Comparison of ENCODE assay signal across 20 cellular contexts in the genomic region with DNA sequence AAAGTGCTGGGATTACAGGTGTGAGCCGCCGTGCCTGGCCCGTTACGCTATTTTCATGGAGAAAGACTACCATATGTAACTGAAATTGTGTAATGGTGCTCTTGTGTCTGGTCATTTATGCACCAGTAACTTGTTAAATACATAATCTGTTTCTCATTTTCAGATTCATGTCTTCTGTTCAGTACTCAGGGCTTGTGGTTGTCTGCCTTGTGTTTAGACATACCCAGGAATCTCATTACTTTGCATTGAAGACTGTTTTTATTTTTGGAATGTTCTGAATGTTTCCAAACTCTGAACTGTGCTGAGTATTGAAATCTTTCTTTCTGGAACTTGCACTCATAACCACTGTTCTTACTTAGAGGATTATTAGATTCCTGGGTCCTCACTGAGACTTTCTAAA. TPM values are rescaled to one million over a fixed set of nuclear protein-coding genes. Genes with fewer than 3 reads are reported as not detected.
DNase-seq lines count a peak whose midpoint lies in the region; ATAC-seq and TF ChIP-seq lines count a peak whose summit lies in the region.
"Had no signal": no experiment of that assay in that cellular context is flagged by ENCODE, and none has a peak within 500 bp of the region (broad histone marks: within the 10 kb centered on the region; RNA-seq: fewer than 3 reads in every experiment).

No MANE protein-coding gene starts in this region.

- no peaks in the 10 kb centered on the region for H3K27me3 Mint-ChIP-seq in activated T-cell treated with anti-CD3 and anti-CD28 coated beads, Interleukin-2, amount 50 U/mL, for 72 hours (ENCODE audit: low read depth)
- H3K27me3 Mint-ChIP-seq: activated CD4-positive, alpha-beta memory T cell treated with anti-CD3 and anti-CD28 coated beads for 36 hours; activated T-cell treated with anti-CD3 and anti-CD28 coated beads, Interleukin-2, amount 50 U/mL, for 24 hours; central memory CD8-positive, alpha-beta T cell had no signal

- H3K36me3 ChIP-seq in tibial artery, result no peaks in the 10 kb centered on the region
- H3K36me3 ChIP-seq: lower lobe of right lung, ovary had no signal

- no peaks in the 10 kb centered on the region for H3K36me3 Mint-ChIP-seq in activated T-cell treated with anti-CD3 and anti-CD28 coated beads, Interleukin-2, amount 50 U/mL, for 72 hours (ENCODE audit: insufficient read depth in 2 of 2)
- H3K36me3 Mint-ChIP-seq: activated CD4-positive, alpha-beta memory T cell treated with anti-CD3 and anti-CD28 coated beads for 36 hours; activated naive CD4-positive, alpha-beta T cell treated with anti-CD3 and anti-CD28 coated beads, Interleukin-2, amount 50 U/mL, for 72 hours had no signal

- H3K27ac Mint-ChIP-seq in activated T-cell treated with anti-CD3 and anti-CD28 coated beads, Interleukin-2, amount 50 U/mL, for 72 hours, result no peak overlapping the region
- H3K27ac Mint-ChIP-seq: activated CD4-positive, alpha-beta memory T cell treated with anti-CD3 and anti-CD28 coated beads for 36 hours; activated naive CD4-positive, alpha-beta T cell treated with anti-CD3 and anti-CD28 coated beads, Interleukin-2, amount 50 U/mL, for 72 hours; activated T-cell treated with anti-CD3 and anti-CD28 coated beads, Interleukin-2, amount 50 U/mL, for 24 hours; T-helper 1 cell treated with Interleukin-12 subunit alpha and Interleukin-12 subunit beta and Interleukin-4 antibody, amounts not matched to agents 30 μg/mL and 1 μg/mL, for 36 hours had no signal

- H3K4me1 ChIP-seq in tibial artery, result peaks cover 5 to 99% (median 75%) of the 10 kb centered on the region in 4 donors

- H3K4me3 Mint-ChIP-seq in activated T-cell treated with anti-CD3 and anti-CD28 coated beads, Interleukin-2, amount 50 U/mL, for 72 hours, result no peak overlapping the region
- H3K4me3 Mint-ChIP-seq: activated CD4-positive, alpha-beta memory T cell treated with anti-CD3 and anti-CD28 coated beads for 36 hours; activated T-cell treated with anti-CD3 and anti-CD28 coated beads, Interleukin-2, amount 50 U/mL, for 24 hours; central memory CD8-positive, alpha-beta T cell; T-helper 1 cell treated with Interleukin-12 subunit alpha and Interleukin-12 subunit beta and Interleukin-4 antibody, amounts not matched to agents 30 μg/mL and 1 μg/mL, for 36 hours had no signal

- H3K9me3 ChIP-seq in tibial artery, result no peaks in the 10 kb centered on the region
- H3K9me3 ChIP-seq: lower lobe of right lung, ovary had no signal

- no peak for TF ChIP-seq CTCF in tibial artery (IDR thresholded peaks at IDR 0.05)

- H3K27ac ChIP-seq in tibial artery, result peak overlapping the region; percentile 72 to 76
- H3K27ac ChIP-seq: C4-2B, lower lobe of right lung, ovary, VCaP had no signal

- H3K27me3 ChIP-seq in tibial artery, result no peaks in the 10 kb centered on the region
- H3K27me3 ChIP-seq: ovary had no signal

- H3K4me1 Mint-ChIP-seq in activated T-cell treated with anti-CD3 and anti-CD28 coated beads, Interleukin-2, amount 50 U/mL, for 72 hours (ENCODE audit: low read depth), result peaks cover 15% of the 10 kb centered on the region
- H3K4me1 Mint-ChIP-seq: central memory CD8-positive, alpha-beta T cell had no signal

- H3K4me3 ChIP-seq in tibial artery, result no peak overlapping the region
- H3K4me3 ChIP-seq: lower lobe of right lung, ovary had no signal

- intact Hi-C loops in tibial artery (cut with DNase I; ENCODE audit: low total_unique reads), result loop anchor here (10.0 kb wide), 1 partner anchor 50 kb away; a partner anchor contains a TSS

- peak; percentile 92 for DNase-seq in fibroblast of peridontal ligament (ENCODE audit: extremely low read depth)
- no peak for DNase-seq in tibial artery
- no peak for DNase-seq in HuH-7.5 (ENCODE audit: low spot score)
- DNase-seq in activated T-cell treated with anti-CD3 and anti-CD28 coated beads, Interleukin-2, amount 50 U/mL, for 72 hours, result no peak
- no peak for DNase-seq in NCI-H1092 treated with DMSO at 0.1 percent for 48 hours (lab: John Stamatoyannopoulos, UW)
- DNase-seq: activated CD4-positive, alpha-beta memory T cell treated with anti-CD3 and anti-CD28 coated beads for 36 hours; activated T-cell treated with anti-CD3 and anti-CD28 coated beads, Interleukin-2, amount 50 U/mL, for 24 hours; DMS153; KBM-7; lower lobe of right lung; MV-4-11; NCI-H2081; ovary had no signal

- no peaks in the 10 kb centered on the region for H3K9me3 Mint-ChIP-seq in activated T-cell treated with anti-CD3 and anti-CD28 coated beads, Interleukin-2, amount 50 U/mL, for 72 hours
- H3K9me3 Mint-ChIP-seq: activated CD4-positive, alpha-beta memory T cell treated with anti-CD3 and anti-CD28 coated beads for 36 hours; activated naive CD4-positive, alpha-beta T cell treated with anti-CD3 and anti-CD28 coated beads, Interleukin-2, amount 50 U/mL, for 72 hours; activated T-cell treated with anti-CD3 and anti-CD28 coated beads, Interleukin-2, amount 50 U/mL, for 24 hours; central memory CD8-positive, alpha-beta T cell; T-helper 1 cell treated with Interleukin-12 subunit alpha and Interleukin-12 subunit beta and Interleukin-4 antibody, amounts not matched to agents 30 μg/mL and 1 μg/mL, for 36 hours had no signal

- ATAC-seq in GM18858 (IDR thresholded peaks at IDR 0.05; ENCODE audit: unreplicated experiment) (peak; percentile 46), HG03354 (IDR thresholded peaks at IDR 0.05; ENCODE audit: poor library complexity, severe bottlenecking, unreplicated experiment) (peak; percentile 53)
- ATAC-seq in activated T-cell treated with anti-CD3 and anti-CD28 coated beads, Interleukin-2, amount 50 U/mL, for 72 hours (replicated peaks in 1 of 2), result no peak
- ATAC-seq: activated naive CD4-positive, alpha-beta T cell treated with anti-CD3 and anti-CD28 coated beads, Interleukin-2, amount 50 U/mL, for 72 hours; lower lobe of right lung had no signal

RNA-seq across cellular contexts. Expression of a gene that starts 52.8 kb away (rescaled TPM):
- 10 to 100 TPM; 17.6 to 21.4 TPM for total RNA-seq in activated T-cell treated with anti-CD3 and anti-CD28 coated beads, Interleukin-2, amount 50 U/mL, for 72 hours

Comparison
In these comparisons a context has a peak if more than half of its experiments do, and no peak if none do; other contexts are left out.
1. ATAC-seq: peak in GM18858 (single experiment) and HG03354 (single experiment); none in activated T-cell treated with anti-CD3 and anti-CD28 coated beads, Interleukin-2, amount 50 U/mL, for 72 hours (0 of 2).